Comparison of ENCODE assay signal across 28 cellular contexts in the genomic region with DNA sequence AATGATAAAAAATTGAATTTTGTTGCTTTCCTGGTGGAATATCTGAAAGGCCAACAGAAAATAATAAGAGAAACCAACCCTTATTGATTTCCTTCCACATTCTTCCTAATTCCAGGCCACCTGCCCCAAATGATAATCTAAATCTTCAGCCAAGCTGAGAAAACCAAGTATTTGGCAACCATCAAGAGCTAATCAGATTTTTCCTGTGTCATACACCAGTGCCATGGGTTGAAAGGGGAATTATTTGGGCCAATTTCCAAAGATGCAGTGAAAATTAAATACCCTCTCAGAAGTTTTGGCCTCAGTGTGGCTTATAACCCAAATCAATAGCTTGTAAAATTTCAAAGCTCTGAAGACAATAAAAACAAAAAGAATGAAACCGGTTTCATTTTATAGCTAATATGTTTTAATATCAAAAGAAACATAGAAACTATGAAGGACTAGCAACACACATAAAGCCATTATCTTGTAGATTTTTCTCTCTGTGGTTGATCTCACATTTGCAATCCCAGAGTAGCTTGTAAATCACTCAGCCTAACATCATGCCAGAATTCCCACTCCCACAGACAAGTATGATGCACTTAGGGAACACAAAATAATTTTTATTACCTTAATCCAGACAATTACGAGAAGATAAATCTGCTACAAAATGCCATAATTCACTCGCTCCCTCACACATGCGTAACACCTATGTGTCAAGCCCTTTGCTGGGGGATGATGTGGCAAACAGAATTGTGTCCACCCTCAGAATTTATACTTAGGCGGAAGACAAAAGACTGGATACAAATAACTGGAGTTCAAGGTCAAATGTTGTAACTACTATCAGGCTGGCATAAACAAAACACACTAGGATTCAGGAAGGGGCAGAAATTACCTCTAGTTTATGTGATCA.
A peak's percentile ranks its signal among the peaks of the same experiment; 100 is the strongest.
DNase-seq lines count a peak whose midpoint lies in the region; ATAC-seq and TF ChIP-seq lines count a peak whose summit lies in the region.
"Had no signal": no experiment of that assay in that cellular context is flagged by ENCODE, and none has a peak within 500 bp of the region (broad histone marks: within the 10 kb centered on the region; RNA-seq: fewer than 3 reads in every experiment).

No MANE protein-coding gene starts in this region.

- ATAC-seq in effector memory CD8-positive, alpha-beta T cell (replicated peaks): no peak
- ATAC-seq in Right ventricle myocardium superior (ENCODE audit: poor library complexity): no peak
- ATAC-seq: activated CD8-positive, alpha-beta memory T cell treated with anti-CD3 and anti-CD28 coated beads, Interleukin-2, amount 10 ng/mL, durations not matched to agents 7 days and 5 days; activated T-cell treated with anti-CD3 and anti-CD28 coated beads, Interleukin-2, amount 50 U/mL, for 4 hours; psoas muscle; T-helper 17 cell had no signal

- H3K4me3 ChIP-seq in liver (ENCODE audit: low read depth in 1 of 3, low read length in 3 of 3): no peak overlapping the region
- H3K4me3 ChIP-seq: cardiac muscle cell, psoas muscle, transverse colon had no signal

- H3K9me3 ChIP-seq in liver (ENCODE audit: control insufficient read depth in 4 of 4, low read length in 3 of 4): no peaks in the 10 kb centered on the region
- H3K9me3 ChIP-seq: Caco-2, psoas muscle, transverse colon had no signal

- H3K36me3 ChIP-seq in liver (ENCODE audit: control insufficient read depth in 4 of 4, insufficient read depth in 3 of 4, low read depth in 1 of 4, low read length in 3 of 4): no peaks in the 10 kb centered on the region
- H3K36me3 ChIP-seq: cardiac muscle cell, transverse colon had no signal

- no peaks in the 10 kb centered on the region for H3K4me1 Mint-ChIP-seq in effector memory CD8-positive, alpha-beta T cell (ENCODE audit: low read depth in 2 of 2)
- H3K4me1 Mint-ChIP-seq: activated CD8-positive, alpha-beta memory T cell treated with anti-CD3 and anti-CD28 coated beads, Interleukin-2, amount 10 ng/mL, durations not matched to agents 7 days and 5 days; naive B cell; T-helper 17 cell had no signal

- H3K27ac ChIP-seq in liver (ENCODE audit: low read depth in 1 of 2, low read length in 2 of 2): peak overlapping the region; percentile 68 to 78
- H3K27ac ChIP-seq: cardiac muscle cell, HL-60, psoas muscle, transverse colon had no signal

- intact Hi-C loops in Right ventricle myocardium superior (cut with DNase I): no loop called here

- H3K27me3 Mint-ChIP-seq in effector memory CD8-positive, alpha-beta T cell: peaks cover 8 to 12% of the 10 kb centered on the region in 2 donors

- H3K9ac ChIP-seq in liver (ENCODE audit: low read depth in 1 of 2, low read length in 2 of 2): peak overlapping the region in 1 of 2 donors; percentile 58

- no peak overlapping the region for H3K4me3 Mint-ChIP-seq in effector memory CD8-positive, alpha-beta T cell
- H3K4me3 Mint-ChIP-seq: activated CD8-positive, alpha-beta memory T cell treated with anti-CD3 and anti-CD28 coated beads, Interleukin-2, amount 10 ng/mL, durations not matched to agents 7 days and 5 days; activated T-cell treated with anti-CD3 and anti-CD28 coated beads, Interleukin-2, amount 50 U/mL, for 4 hours; mesothelial cell of epicardium; naive B cell; T-helper 17 cell had no signal

- H3K36me3 Mint-ChIP-seq in effector memory CD8-positive, alpha-beta T cell (ENCODE audit: insufficient read depth): no peaks in the 10 kb centered on the region
- H3K36me3 Mint-ChIP-seq: activated CD8-positive, alpha-beta memory T cell treated with anti-CD3 and anti-CD28 coated beads, Interleukin-2, amount 10 ng/mL, durations not matched to agents 7 days and 5 days; mesothelial cell of epicardium; naive B cell had no signal

- peaks cover 2 to 22% (median 10%) of the 10 kb centered on the region in 4 donors for H3K4me1 ChIP-seq in liver (ENCODE audit: control insufficient read depth in 4 of 4, insufficient read depth in 4 of 4, low read length in 3 of 4)
- H3K4me1 ChIP-seq: Caco-2 had no signal

- DNase-seq in NCI-H2227 treated with DMSO at 0.1 percent for 48 hours (lab: John Stamatoyannopoulos, UW) (peak; percentile 93), dermis blood vessel endothelial cell (peak; percentile 31), DMS53 (lab: John Stamatoyannopoulos, UW) (no peak), Right ventricle myocardium superior (no peak), NCI-H2171 treated with DMSO at 0.1 percent for 48 hours (lab: John Stamatoyannopoulos, UW) (no peak)
- DNase-seq in effector memory CD8-positive, alpha-beta T cell: no peak
- DNase-seq: activated CD8-positive, alpha-beta memory T cell treated with anti-CD3 and anti-CD28 coated beads, Interleukin-2, amount 10 ng/mL, durations not matched to agents 7 days and 5 days; activated gamma-delta T cell; activated T-cell treated with anti-CD3 and anti-CD28 coated beads, Interleukin-2, amount 50 U/mL, for 4 hours; C1 segment of cervical spinal cord; Caco-2; DND-41; effector CD8-positive, alpha-beta T cell; islet precursor cell; Kasumi-1; naive B cell; NCI-H1436 treated with DMSO at 0.1 percent for 48 hours; NCI-H2107; NCI-H510A treated with DMSO at 0.1 percent for 48 hours; OCI-M1; psoas muscle; stimulated activated CD4-positive, alpha-beta T cell treated with anti-CD3 and anti-CD28 coated beads, Interleukin-4, amount 100 ng/mL, for 4 hours; T-helper 17 cell; transverse colon had no signal

- H3K27me3 ChIP-seq in liver (ENCODE audit: control insufficient read depth in 4 of 4, insufficient read depth in 4 of 4, low read length in 3 of 4): no peaks in the 10 kb centered on the region
- H3K27me3 ChIP-seq: cardiac muscle cell, transverse colon had no signal

- H3K9me3 Mint-ChIP-seq in effector memory CD8-positive, alpha-beta T cell: no peaks in the 10 kb centered on the region
- H3K9me3 Mint-ChIP-seq: activated T-cell treated with anti-CD3 and anti-CD28 coated beads, Interleukin-2, amount 50 U/mL, for 4 hours; mesothelial cell of epicardium; naive B cell had no signal

- 69% methylated on average over 5 of the region's 5 CpGs for WGBS in liver

- H3K27ac Mint-ChIP-seq in effector memory CD8-positive, alpha-beta T cell: no peak overlapping the region
- H3K27ac Mint-ChIP-seq: activated CD8-positive, alpha-beta memory T cell treated with anti-CD3 and anti-CD28 coated beads, Interleukin-2, amount 10 ng/mL, durations not matched to agents 7 days and 5 days; mesothelial cell of epicardium; naive B cell; T-helper 17 cell had no signal

- no peak for TF ChIP-seq CTCF in liver (IDR thresholded peaks at IDR 0.05; ENCODE audit: low read depth, low read length, missing input control)

- TF ChIP-seq RAD21 in liver (IDR thresholded peaks at IDR 0.05): peak; percentile 5 to 47

TF ChIP-seq in liver, 16 proteins besides CTCF, POLR2A, EP300 and RAD21:
- TF ChIP-seq TAF1 (conservative IDR thresholded peaks at IDR 0.05) (no peak), GABPA (IDR thresholded peaks at IDR 0.05 in 1 of 2, conservative IDR thresholded peaks at IDR 0.05 in 1 of 2) (no peak), YY1 (IDR thresholded peaks at IDR 0.05) (peak; percentile 20), RXRA (IDR thresholded peaks at IDR 0.05) (peak; percentile 34 to 52), NR2F2 (IDR thresholded peaks at IDR 0.05) (peak; percentile 36), ZBTB33 (IDR thresholded peaks at IDR 0.05) (peak; percentile 18), HNF4A (conservative IDR thresholded peaks at IDR 0.05) (peak; percentile 48 to 50)
- TF ChIP-seq, protein P1, sequence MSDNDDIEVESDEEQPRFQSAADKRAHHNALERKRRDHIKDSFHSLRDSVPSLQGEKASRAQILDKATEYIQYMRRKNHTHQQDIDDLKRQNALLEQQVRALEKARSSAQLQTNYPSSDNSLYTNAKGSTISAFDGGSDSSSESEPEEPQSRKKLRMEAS (IDR thresholded peaks at IDR 0.05): peak; percentile 29
TF ChIP-seq in liver: peak in this region for 6.

Comparison
In these comparisons a context has a peak if more than half of its experiments do, and no peak if none do; other contexts are left out.
1. DNase-seq: peak in NCI-H2227 treated with DMSO at 0.1 percent for 48 hours (single experiment) and dermis blood vessel endothelial cell (single experiment); none in DMS53 (single experiment), effector memory CD8-positive, alpha-beta T cell (0 of 3), Right ventricle myocardium superior (single experiment) and NCI-H2171 treated with DMSO at 0.1 percent for 48 hours (single experiment).